ENCODE assay signal across 8 cellular contexts in genomic region chr6:80163754-80164187, GRCh38. TPM values are rescaled to one million over a fixed set of nuclear protein-coding genes. Genes with fewer than 3 reads are reported as not detected.
DNase-seq lines count a peak whose midpoint lies in the region; ATAC-seq and TF ChIP-seq lines count a peak whose summit lies in the region.

No MANE protein-coding gene starts in this region.

- H3K4me1 ChIP-seq in CD8-positive, alpha-beta T cell (ENCODE audit: insufficient read depth, low read length): peaks cover 18% of the 10 kb centered on the region

- intact Hi-C loops in CD8-positive, alpha-beta T cell (cut with DNase I, micrococcal nuclease): loop anchor here in 1 of 2 experiments (2.0 kb wide), 1 partner anchor 57 kb away; the partner anchor contains the start of gene BCKDHB

- peak; percentile 56 for ATAC-seq in CD8-positive, alpha-beta T cell
- ATAC-seq in GM19328 (IDR thresholded peaks at IDR 0.05; ENCODE audit: unreplicated experiment) (peak; percentile 79), HG03139 (IDR thresholded peaks at IDR 0.05; ENCODE audit: unreplicated experiment) (peak; percentile 75)

- CTCF ChIA-PET in CD8-positive, alpha-beta T cell (lab: Charles Lee): interaction anchor here (1.0 kb wide), 1 partner anchor 70 kb away, joined by 3 read pairs; no protein-coding TSS in a partner anchor

- H3K36me3 Mint-ChIP-seq in CD8-positive, alpha-beta T cell: peaks cover 6% of the 10 kb centered on the region

- H3K9me3 Mint-ChIP-seq in CD8-positive, alpha-beta T cell: no peaks in the 10 kb centered on the region

- no peak overlapping the region for H3K4me3 ChIP-seq in CD8-positive, alpha-beta T cell (ENCODE audit: low read depth, low read length)

- POLR2A ChIA-PET in CD8-positive, alpha-beta T cell (lab: Charles Lee): interaction anchor here (1.0 kb wide), 1 partner anchor 58 kb away, joined by 5 read pairs; no protein-coding TSS in a partner anchor

- peaks cover 9% of the 10 kb centered on the region for H3K4me1 Mint-ChIP-seq in CD8-positive, alpha-beta T cell (ENCODE audit: low read depth)

- DNase-seq in CD8-positive, alpha-beta T cell: peak in 1 of 7 experiments; percentile 1
- DNase-seq in RPMI7951 (ENCODE audit: low read depth) (peak; percentile 72), iPS DF 4.7 (ENCODE audit: extremely low read depth, low spot score) (peak; percentile 5), DMS 273 treated with DMSO at 0.1 percent for 48 hours (lab: John Stamatoyannopoulos, UW) (no peak), T1000 (lab: John Stamatoyannopoulos, UW) (no peak), KG1 (lab: John Stamatoyannopoulos, UW) (no peak)

- no peak overlapping the region for H3K4me3 Mint-ChIP-seq in CD8-positive, alpha-beta T cell

- no peaks in the 10 kb centered on the region for H3K36me3 ChIP-seq in CD8-positive, alpha-beta T cell (ENCODE audit: insufficient read depth, low read length)

- no peaks in the 10 kb centered on the region for H3K27me3 ChIP-seq in CD8-positive, alpha-beta T cell (ENCODE audit: insufficient read depth, low read length)

- H3K27ac Mint-ChIP-seq in CD8-positive, alpha-beta T cell: no peak overlapping the region

- no peaks in the 10 kb centered on the region for H3K9me3 ChIP-seq in CD8-positive, alpha-beta T cell (ENCODE audit: low read length)

- H3K27ac ChIP-seq in CD8-positive, alpha-beta T cell (ENCODE audit: low read depth, low read length): no peak overlapping the region

- no peak for TF ChIP-seq CTCF in CD8-positive, alpha-beta T cell (IDR thresholded peaks at IDR 0.05)

- no peaks in the 10 kb centered on the region for H3K27me3 Mint-ChIP-seq in CD8-positive, alpha-beta T cell (ENCODE audit: low read depth)

RNA-seq across cellular contexts. Expression of gene BCKDHB, which starts 57.3 kb away (rescaled TPM):
- total RNA-seq in CD8-positive, alpha-beta T cell: 1 to 10 TPM; 8.2 to 8.3 TPM
- total RNA-seq in RPMI7951 (2014; rRNA removed; shearing (Covaris generic)): 20.5 and 23.2 TPM in 2 replicates

Comparison
In these comparisons a context has a peak if more than half of its experiments do, and no peak if none do; other contexts are left out.
1. DNase-seq: peak in RPMI7951 (single experiment) and iPS DF 4.7 (single experiment); none in DMS 273 treated with DMSO at 0.1 percent for 48 hours (single experiment), T1000 (single experiment) and KG1 (single experiment).
2. Peak in every context shown above with its lines, with median percentiles within 50 percentile points of each other: ATAC-seq.